ENCODE assay signal across 8 cellular contexts in the genomic region with DNA sequence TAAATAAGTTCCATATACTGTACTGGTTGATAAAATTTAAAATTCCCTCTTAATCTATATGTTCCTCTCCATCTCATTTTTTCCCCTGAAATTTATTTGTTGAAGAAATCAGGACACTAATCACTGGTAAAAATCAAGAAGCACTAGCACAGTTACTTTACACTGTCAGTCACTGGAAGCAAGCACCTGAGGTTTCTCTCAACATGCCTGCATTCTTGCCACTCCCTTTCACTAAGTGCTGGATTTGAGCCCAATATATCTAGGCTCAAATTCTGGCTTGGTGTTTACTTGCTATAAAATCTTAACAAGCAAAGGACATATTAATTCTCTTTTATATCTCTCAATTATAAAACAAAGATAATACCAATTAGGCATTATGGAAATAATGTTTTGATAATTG.
A peak's percentile ranks its signal among the peaks of the same experiment; 100 is the strongest.
DNase-seq lines count a peak whose midpoint lies in the region; ATAC-seq lines count a peak whose summit lies in the region.

No MANE protein-coding gene starts in this region.

- no peaks in the 10 kb centered on the region for H3K27me3 ChIP-seq in endocrine pancreas (ENCODE audit: control insufficient read depth, insufficient read depth, low read length)
- H3K27me3 ChIP-seq in neuron (ENCODE audit: insufficient read depth, low read length): no peaks in the 10 kb centered on the region

- ATAC-seq in HG03520 (IDR thresholded peaks at IDR 0.05; ENCODE audit: unreplicated experiment) (no peak), GM18498 (IDR thresholded peaks at IDR 0.05; ENCODE audit: unreplicated experiment) (no peak), HG02798 (IDR thresholded peaks at IDR 0.05; ENCODE audit: poor library complexity, unreplicated experiment) (no peak)

- H3K4me3 ChIP-seq in endocrine pancreas (ENCODE audit: control insufficient read depth, insufficient read depth, low read length) (peak overlapping the region; percentile 62), neuron (ENCODE audit: low read length) (no peak overlapping the region)

- H2AFZ ChIP-seq in neuron (ENCODE audit: low read depth, low read length): peak overlapping the region; percentile 70

- H3K9ac ChIP-seq in endocrine pancreas (ENCODE audit: control insufficient read depth, insufficient read depth, low read length): no peak overlapping the region

- H3K36me3 ChIP-seq in endocrine pancreas (ENCODE audit: control insufficient read depth, insufficient read depth, low read length) (no peaks in the 10 kb centered on the region), neuron (ENCODE audit: insufficient read depth, low read length) (peaks cover 12% of the 10 kb centered on the region)

- H3K4me1 ChIP-seq in endocrine pancreas (ENCODE audit: control insufficient read depth, insufficient read depth, low read length) (peaks cover 8% of the 10 kb centered on the region), neuron (ENCODE audit: insufficient read depth, low read length) (peaks cover 14% of the 10 kb centered on the region)

- DNase-seq in DMS153 (lab: John Stamatoyannopoulos, UW) (peak; percentile 42), NCI-H226 (peak; percentile 47), SIG-M5 treated with dmso at 0.1 percent for 504 hours (lab: John Stamatoyannopoulos, UW; ENCODE audit: unreplicated experiment) (no peak)

- H3K9me3 ChIP-seq in endocrine pancreas (ENCODE audit: control insufficient read depth, low read length): no peaks in the 10 kb centered on the region
- peaks cover 10% of the 10 kb centered on the region for H3K9me3 ChIP-seq in neuron (ENCODE audit: low read length)
